In the genomic region with DNA sequence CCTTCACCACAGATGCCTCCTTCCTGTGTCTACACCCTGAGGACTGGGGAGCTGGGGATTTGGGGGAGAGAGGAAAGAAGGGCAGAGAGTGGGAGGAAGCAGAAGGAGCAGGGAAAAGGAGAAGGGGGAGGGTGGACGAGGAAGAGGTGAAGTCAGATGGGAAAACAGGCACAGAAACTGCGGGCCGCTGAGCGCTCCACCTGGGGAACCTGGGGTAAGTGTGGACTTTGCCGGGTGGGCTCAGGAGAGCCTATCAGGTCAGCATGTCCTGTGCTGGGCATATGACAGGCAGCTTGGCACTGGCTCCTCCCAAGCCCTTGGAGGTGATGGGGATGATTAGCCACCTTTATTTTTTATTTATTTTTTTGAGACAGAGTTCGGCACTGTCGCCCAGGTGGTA, we compare ENCODE assay signal across 18 cellular contexts.
DNase-seq lines count a peak whose midpoint lies in the region; TF ChIP-seq lines count a peak whose summit lies in the region.
"Had no signal": no experiment of that assay in that cellular context is flagged by ENCODE, and none has a peak within 500 bp of the region (broad histone marks: within the 10 kb centered on the region; RNA-seq: fewer than 3 reads in every experiment).

No MANE protein-coding gene starts in this region.

- H3K79me2 ChIP-seq in neural progenitor cell (ENCODE audit: low read depth) (no peaks in the 10 kb centered on the region), OCI-LY7 (ENCODE audit: insufficient read depth, low read depth, low read length) (peaks cover 8% of the 10 kb centered on the region; the same call in 1 of the 2 replicates)
- H3K79me2 ChIP-seq: parathyroid adenoma had no signal

- CTCF ChIA-PET in OCI-LY7 (lab: Charles Lee; ENCODE audit: unreplicated experiment): interaction anchor here (1.4 kb wide), 1 partner anchor 10 kb away, joined by 3 read pairs; no protein-coding TSS in a partner anchor

- H3K27me3 ChIP-seq in endodermal cell (ENCODE audit: control insufficient read depth, insufficient read depth, low read length, poor library complexity, severe bottlenecking): no peaks in the 10 kb centered on the region
- no peaks in the 10 kb centered on the region for H3K27me3 ChIP-seq in neural progenitor cell
- H3K27me3 ChIP-seq: SJSA1 had no signal

- no peaks in the 10 kb centered on the region for H3F3A ChIP-seq in neural progenitor cell (ENCODE audit: low read depth)

- no peaks in the 10 kb centered on the region for H3K9me2 ChIP-seq in OCI-LY7 (ENCODE audit: insufficient read depth, low read length)

- H3K36me3 Mint-ChIP-seq in endodermal cell (ENCODE audit: low read depth): no peaks in the 10 kb centered on the region
- H3K36me3 Mint-ChIP-seq in neural progenitor cell: peaks cover 3% of the 10 kb centered on the region
- no peaks in the 10 kb centered on the region for H3K36me3 Mint-ChIP-seq in type B pancreatic cell
- no peaks in the 10 kb centered on the region for H3K36me3 Mint-ChIP-seq in progenitor cell of endocrine pancreas (ENCODE audit: insufficient read depth)

- BruUV-seq in OCI-LY7 (replicated peaks; lab: Mats Ljungman, UMichigan): no TSS peak

- H3K27ac ChIP-seq in endodermal cell (ENCODE audit: low read depth, low read length) (peak overlapping the region; percentile 55), neural progenitor cell (no peak overlapping the region), OCI-LY7 (ENCODE audit: low read depth, low read length, poor library complexity, severe bottlenecking) (no peak overlapping the region)
- H3K27ac ChIP-seq: 22Rv1, parathyroid adenoma, SJSA1 had no signal

- POLR2A ChIA-PET in OCI-LY7 (lab: Charles Lee): interaction anchor here (0.6 kb wide), 1 partner anchor 16 kb away, joined by 3 read pairs; no protein-coding TSS in a partner anchor

- intact Hi-C loops in OCI-LY7 (cut with micrococcal nuclease; ENCODE audit: unreplicated experiment): no loop called here

- no peaks in the 10 kb centered on the region for H3K9me3 Mint-ChIP-seq in endodermal cell
- H3K9me3 Mint-ChIP-seq in neural progenitor cell: no peaks in the 10 kb centered on the region
- H3K9me3 Mint-ChIP-seq in type B pancreatic cell: no peaks in the 10 kb centered on the region
- H3K9me3 Mint-ChIP-seq in progenitor cell of endocrine pancreas (ENCODE audit: low read depth): no peaks in the 10 kb centered on the region
- H3K9me3 Mint-ChIP-seq: stimulated activated naive CD8-positive, alpha-beta T cell treated with anti-CD3 and anti-CD28 coated beads, Interleukin-15, Interleukin-2, amounts not matched to agents 100 ng/mL and 50 ng/mL, for 24 hours; T-helper 2 cell treated with Interferon-gamma antibody and Interleukin-4, amounts not matched to agents 5 μg/mL and 100 μg/mL, for 36 hours had no signal

- H3K4me3 Mint-ChIP-seq in endodermal cell: no peak overlapping the region
- no peak overlapping the region for H3K4me3 Mint-ChIP-seq in neural progenitor cell
- no peak overlapping the region for H3K4me3 Mint-ChIP-seq in type B pancreatic cell
- no peak overlapping the region for H3K4me3 Mint-ChIP-seq in progenitor cell of endocrine pancreas (ENCODE audit: low read depth)
- H3K4me3 Mint-ChIP-seq: stimulated activated naive CD8-positive, alpha-beta T cell treated with anti-CD3 and anti-CD28 coated beads, Interleukin-15, Interleukin-2, amounts not matched to agents 100 ng/mL and 50 ng/mL, for 24 hours; T-helper 2 cell treated with Interferon-gamma antibody and Interleukin-4, amounts not matched to agents 5 μg/mL and 100 μg/mL, for 36 hours had no signal

- WGBS in endodermal cell (ENCODE audit: insufficient coverage in 1 of 2, insufficient read length in 1 of 2), 2 experiments: 80 to 97% methylated on average over 3 to 7 of the region's 7 CpGs

- no peak overlapping the region for H3K27ac Mint-ChIP-seq in endodermal cell
- peak overlapping the region; percentile 97 for H3K27ac Mint-ChIP-seq in neural progenitor cell
- H3K27ac Mint-ChIP-seq in type B pancreatic cell: peak overlapping the region; percentile 71
- no peak overlapping the region for H3K27ac Mint-ChIP-seq in progenitor cell of endocrine pancreas
- H3K27ac Mint-ChIP-seq: stimulated activated naive CD8-positive, alpha-beta T cell treated with anti-CD3 and anti-CD28 coated beads, Interleukin-15, Interleukin-2, amounts not matched to agents 100 ng/mL and 50 ng/mL, for 24 hours; T-helper 2 cell treated with Interferon-gamma antibody and Interleukin-4, amounts not matched to agents 5 μg/mL and 100 μg/mL, for 36 hours had no signal

- peaks cover 13% of the 10 kb centered on the region for H3K4me1 ChIP-seq in endodermal cell (ENCODE audit: control insufficient read depth, insufficient read depth, low read length)
- peaks cover 5% of the 10 kb centered on the region for H3K4me1 ChIP-seq in neural progenitor cell
- H3K4me1 ChIP-seq in OCI-LY7 (ENCODE audit: insufficient read depth, low read length, poor library complexity, severe bottlenecking): peaks cover 84% of the 10 kb centered on the region
- H3K4me1 ChIP-seq: HAP-1, parathyroid adenoma, SJSA1 had no signal

- peak overlapping the region; percentile 4 for H3K4me2 ChIP-seq in neural progenitor cell
- no peak overlapping the region for H3K4me2 ChIP-seq in OCI-LY7 (ENCODE audit: low read length)

- H3K9ac ChIP-seq in endodermal cell (ENCODE audit: extremely low read depth, low read length, poor library complexity, severe bottlenecking): no peak overlapping the region
- no peak overlapping the region for H3K9ac ChIP-seq in neural progenitor cell
- H3K9ac ChIP-seq: parathyroid adenoma had no signal

- H4K20me1 ChIP-seq in neural progenitor cell (ENCODE audit: low read depth) (no peaks in the 10 kb centered on the region), OCI-LY7 (ENCODE audit: insufficient read depth, low read length) (no peaks in the 10 kb centered on the region)

- TF ChIP-seq CTCF in endodermal cell (conservative IDR thresholded peaks at IDR 0.05) (no peak), neural progenitor cell (IDR thresholded peaks at IDR 0.05) (no peak), type B pancreatic cell (conservative IDR thresholded peaks at IDR 0.05) (no peak), progenitor cell of endocrine pancreas (IDR thresholded peaks at IDR 0.05; ENCODE audit: unreplicated experiment) (no peak), OCI-LY7 (conservative IDR thresholded peaks at IDR 0.05; ENCODE audit: low read length) (no peak)

- H3K36me3 ChIP-seq in endodermal cell (ENCODE audit: control insufficient read depth, insufficient read depth, low read length) (no peaks in the 10 kb centered on the region), neural progenitor cell (no peaks in the 10 kb centered on the region), OCI-LY7 (ENCODE audit: insufficient read depth, low read length) (peaks cover 11% of the 10 kb centered on the region; the same call in 1 of the 2 replicates)
- H3K36me3 ChIP-seq: HAP-1, SJSA1 had no signal

- H3K4me1 Mint-ChIP-seq in endodermal cell (peaks cover 4% of the 10 kb centered on the region), neural progenitor cell (peaks cover 56% of the 10 kb centered on the region), type B pancreatic cell (ENCODE audit: unreplicated experiment) (peaks cover 42% of the 10 kb centered on the region), progenitor cell of endocrine pancreas (ENCODE audit: low read depth) (peaks cover 4% of the 10 kb centered on the region)

- H2AFZ ChIP-seq in neural progenitor cell (replicated peaks) (peak overlapping the region; percentile 5), OCI-LY7 (ENCODE audit: low read length) (no peak overlapping the region)
- H2AFZ ChIP-seq: parathyroid adenoma had no signal

- DNase-seq in DMS 273 (lab: John Stamatoyannopoulos, UW; ENCODE audit: unreplicated experiment) (peak; percentile 49), DMS 273 treated with DMSO at 0.1 percent for 48 hours (lab: John Stamatoyannopoulos, UW) (no peak), endodermal cell (no peak), neural progenitor cell (ENCODE audit: low spot score) (no peak), type B pancreatic cell (ENCODE audit: extremely low spot score, unreplicated experiment) (no peak), NCI-H1092 (lab: John Stamatoyannopoulos, UW) (no peak), progenitor cell of endocrine pancreas (ENCODE audit: low spot score, unreplicated experiment) (no peak), OCI-LY7 (ENCODE audit: low spot score) (no peak)
- DNase-seq: activated CD4-positive, alpha-beta T cell treated with anti-CD3 and anti-CD28 coated beads for 1 hour; activated naive CD4-positive, alpha-beta T cell treated with Interleukin-2 at 50 U/mL for 16 hours; NCI-H1930; NCI-H510A had no signal

- no peaks in the 10 kb centered on the region for H3K9me3 ChIP-seq in endodermal cell (ENCODE audit: control insufficient read depth, low read length)
- no peaks in the 10 kb centered on the region for H3K9me3 ChIP-seq in neural progenitor cell (ENCODE audit: low read depth)
- no peaks in the 10 kb centered on the region for H3K9me3 ChIP-seq in OCI-LY7 (ENCODE audit: low read length)
- H3K9me3 ChIP-seq: HAP-1, SJSA1 had no signal

- H3K4me3 ChIP-seq in endodermal cell (ENCODE audit: low read length) (no peak overlapping the region), neural progenitor cell (no peak overlapping the region), OCI-LY7 (ENCODE audit: low read depth, low read length, poor library complexity, severe bottlenecking) (no peak overlapping the region)
- H3K4me3 ChIP-seq: HAP-1, SJSA1 had no signal

- H3K27me3 Mint-ChIP-seq in endodermal cell (ENCODE audit: insufficient read depth) (no peaks in the 10 kb centered on the region), neural progenitor cell (ENCODE audit: insufficient read depth, low read depth) (peaks cover 3% of the 10 kb centered on the region), type B pancreatic cell (peaks cover 7% of the 10 kb centered on the region), progenitor cell of endocrine pancreas (peaks cover 2% of the 10 kb centered on the region)
- H3K27me3 Mint-ChIP-seq: stimulated activated naive CD8-positive, alpha-beta T cell treated with anti-CD3 and anti-CD28 coated beads, Interleukin-15, Interleukin-2, amounts not matched to agents 100 ng/mL and 50 ng/mL, for 24 hours had no signal

Comparison
In these comparisons a context has a peak if more than half of its experiments do, and no peak if none do; other contexts are left out.
1. H3K27ac Mint-ChIP-seq: peak in neural progenitor cell (single experiment) and type B pancreatic cell (single experiment); none in endodermal cell (single experiment) and progenitor cell of endocrine pancreas (single experiment).